9 cellular contexts compared by ENCODE assay signal in genomic region chr5:151659001-151659754, GRCh38. TPM values are rescaled to one million over a fixed set of nuclear protein-coding genes. Genes with fewer than 3 reads are reported as not detected.
DNase-seq lines count a peak whose midpoint lies in the region; ATAC-seq, FAIRE-seq and TF ChIP-seq lines count a peak whose summit lies in the region.
"Had no signal": no experiment of that assay in that cellular context is flagged by ENCODE, and none has a peak within 500 bp of the region (broad histone marks: within the 10 kb centered on the region; RNA-seq: fewer than 3 reads in every experiment).

No MANE protein-coding gene starts in this region.

- H3K4me3 ChIP-seq in astrocyte of the cerebellum (ENCODE audit: low read depth, low read length) (no peak overlapping the region), small intestine (ENCODE audit: low read depth in 1 of 2, low read length in 2 of 2) (no peak overlapping the region)
- H3K4me3 ChIP-seq: BLaER1 treated with 17β-estradiol and CSF1 and Interleukin-3, amounts not matched to agents 10 nM and 100 nM had no signal

- H3K4me1 ChIP-seq in small intestine (ENCODE audit: control insufficient read depth in 2 of 2, insufficient read depth in 1 of 2, low read depth in 1 of 2, low read length in 1 of 2), result no peaks in the 10 kb centered on the region

- 29 to 31% (median 29%) methylated on average over 10 of the region's 10 CpGs for WGBS in small intestine, 3 donors

- no peak overlapping the region for H3K27ac ChIP-seq in small intestine (ENCODE audit: low read depth in 1 of 2, low read length in 1 of 2)
- H3K27ac ChIP-seq: BLaER1 treated with 17β-estradiol and CSF1 and Interleukin-3, amounts not matched to agents 10 nM and 100 nM had no signal

- H3K36me3 ChIP-seq in small intestine (ENCODE audit: control insufficient read depth in 2 of 2, insufficient read depth in 2 of 2, low read length in 2 of 2), result no peaks in the 10 kb centered on the region
- H3K36me3 ChIP-seq: BLaER1 treated with 17β-estradiol and CSF1 and Interleukin-3, amounts not matched to agents 10 nM and 100 nM had no signal

- DNase-seq in NCI-H1417 (lab: John Stamatoyannopoulos, UW) (peak; percentile 41 to 67 (median 61)), NCI-H1417 treated with DMSO at 0.1 percent for 48 hours (lab: John Stamatoyannopoulos, UW) (no peak), NCI-H1694 (lab: John Stamatoyannopoulos, UW) (peak; percentile 40), T1000 (lab: John Stamatoyannopoulos, UW) (peak; percentile 76), astrocyte of the cerebellum (ENCODE audit: low read depth) (peak; percentile 51), hypothalamus (lab: John Stamatoyannopoulos, UW) (peak; percentile 24 to 92 (median 73)), small intestine (peak; percentile 71)

- no peak for FAIRE-seq in small intestine (lab: Jason Lieb, UNC)

- no peaks in the 10 kb centered on the region for H3K9me3 ChIP-seq in small intestine (ENCODE audit: control insufficient read depth, low read depth)
- H3K9me3 ChIP-seq: BLaER1 treated with 17β-estradiol and CSF1 and Interleukin-3, amounts not matched to agents 10 nM and 100 nM had no signal

- TF ChIP-seq CTCF in astrocyte of the cerebellum (IDR thresholded peaks at IDR 0.05; ENCODE audit: low read depth, low read length, missing control alignments), result peak; percentile 85

- in situ Hi-C loops in astrocyte of the cerebellum (cut with HindIII; ENCODE audit: low sequenced_read_pairs), result no loop called here

- no peaks in the 10 kb centered on the region for H3K27me3 ChIP-seq in small intestine (ENCODE audit: control insufficient read depth in 2 of 2, insufficient read depth in 2 of 2, low read length in 2 of 2)
- H3K27me3 ChIP-seq: BLaER1 treated with 17β-estradiol and CSF1 and Interleukin-3, amounts not matched to agents 10 nM and 100 nM had no signal

- peak; percentile 51 for ATAC-seq in HG02852 (IDR thresholded peaks at IDR 0.05; ENCODE audit: unreplicated experiment)

RNA-seq across cellular contexts. Expression of gene SPARC, which starts 27.5 kb away (rescaled TPM):
- polyA plus RNA-seq in small intestine, result 100 to 1,000 TPM in 1 of 3 donors, 10 to 100 TPM in 1, 1 to 10 TPM in 1; 9.6 to 242 (median 29.2) TPM
